In the genomic region with DNA sequence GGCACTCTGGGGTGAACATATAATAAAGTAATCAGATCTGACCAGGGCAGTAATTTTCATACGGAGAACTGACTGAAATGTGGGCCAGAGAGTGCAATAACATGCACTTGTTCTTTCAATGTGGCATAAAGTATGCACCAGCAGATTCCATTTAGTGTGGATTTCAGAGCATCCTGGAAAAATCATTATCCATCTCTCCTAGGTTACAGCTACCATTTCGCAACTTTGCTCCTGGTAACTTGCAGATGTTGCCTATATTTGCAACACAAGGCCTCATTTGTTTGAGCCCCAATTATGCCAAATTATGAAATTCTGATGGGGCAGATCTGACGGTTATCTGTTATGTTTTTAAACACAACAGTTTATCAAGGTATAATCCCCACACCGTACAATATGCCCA, we compare ENCODE assay signal across 22 cellular contexts.
DNase-seq lines count a peak whose midpoint lies in the region; ATAC-seq, FAIRE-seq and TF ChIP-seq lines count a peak whose summit lies in the region.
"Had no signal": no experiment of that assay in that cellular context is flagged by ENCODE, and none has a peak within 500 bp of the region (broad histone marks: within the 10 kb centered on the region; RNA-seq: fewer than 3 reads in every experiment).

No MANE protein-coding gene starts in this region.

- no peaks in the 10 kb centered on the region for H3K4me1 Mint-ChIP-seq in effector memory CD8-positive, alpha-beta T cell (ENCODE audit: low read depth in 2 of 2)
- H3K4me1 Mint-ChIP-seq: CD8-positive, alpha-beta memory T cell had no signal

- no peak for TF ChIP-seq CTCF in D721Med (IDR thresholded peaks at IDR 0.05; ENCODE audit: insufficient read depth, missing control alignments)

- H3K4me3 Mint-ChIP-seq in effector memory CD8-positive, alpha-beta T cell, result no peak overlapping the region
- H3K4me3 Mint-ChIP-seq: CD14-positive monocyte; CD4-positive, alpha-beta T cell; CD8-positive, alpha-beta memory T cell had no signal

- DNase-seq in D721Med (ENCODE audit: insufficient read length, low spot score) (no peak), fibroblast of gingiva (ENCODE audit: low read depth) (peak; percentile 72), cortex of kidney (lab: John Stamatoyannopoulos, UW) (no peak), SKM-1 (lab: John Stamatoyannopoulos, UW; ENCODE audit: unreplicated experiment) (no peak)
- DNase-seq in effector memory CD8-positive, alpha-beta T cell, result no peak
- DNase-seq: 8988T; ACHN; AML-193; BE2C; CD4-positive, alpha-beta T cell; CD8-positive, alpha-beta memory T cell; DMS53; DMS79 treated with DMSO at 0.1 percent for 48 hours; GF-D8; GM23248; H7; HCEC 1CT had no signal

- no peaks in the 10 kb centered on the region for H3K9me3 Mint-ChIP-seq in effector memory CD8-positive, alpha-beta T cell
- H3K9me3 Mint-ChIP-seq: CD4-positive, alpha-beta T cell had no signal

- TF ChIP-seq EP300 in Ishikawa (IDR thresholded peaks at IDR 0.05; ENCODE audit: borderline replicate concordance), result no peak

- H3K27ac Mint-ChIP-seq in effector memory CD8-positive, alpha-beta T cell, result no peak overlapping the region
- H3K27ac Mint-ChIP-seq: CD14-positive monocyte; CD4-positive, alpha-beta T cell; CD8-positive, alpha-beta memory T cell had no signal

- peaks cover 14 to 16% of the 10 kb centered on the region in 2 donors for H3K27me3 Mint-ChIP-seq in effector memory CD8-positive, alpha-beta T cell

- ATAC-seq in effector memory CD8-positive, alpha-beta T cell (replicated peaks), result no peak
- ATAC-seq: A549 had no signal

- TF ChIP-seq RAD21 in Ishikawa (IDR thresholded peaks at IDR 0.05; ENCODE audit: low read depth), result no peak

- peak; percentile 67 for FAIRE-seq in D721Med (lab: Jason Lieb, UNC)
- FAIRE-seq: A549, GM12892, H1 had no signal

- H3K36me3 Mint-ChIP-seq in effector memory CD8-positive, alpha-beta T cell (ENCODE audit: insufficient read depth), result no peaks in the 10 kb centered on the region
- H3K36me3 Mint-ChIP-seq: CD14-positive monocyte; CD8-positive, alpha-beta memory T cell had no signal

TF ChIP-seq in Ishikawa, 13 proteins besides CTCF, POLR2A, EP300 and RAD21:
- TF ChIP-seq TAF1 (IDR thresholded peaks at IDR 0.05; ENCODE audit: low read depth) (no peak), CEBPB (IDR thresholded peaks at IDR 0.05) (0 out of 2 replicates have a peak, but pooled peaks have one; percentile 6)
